In genomic region chr2:149160701-149161217, GRCh38 we compare ENCODE assay signal across 9 cellular contexts.
DNase-seq lines count a peak whose midpoint lies in the region; ATAC-seq and TF ChIP-seq lines count a peak whose summit lies in the region.
"Had no signal": no experiment of that assay in that cellular context is flagged by ENCODE, and none has a peak within 500 bp of the region (broad histone marks: within the 10 kb centered on the region; RNA-seq: fewer than 3 reads in every experiment).

No MANE protein-coding gene starts in this region.

- H3K4me1 ChIP-seq in OCI-LY7 (ENCODE audit: insufficient read depth, low read length, poor library complexity, severe bottlenecking) (peaks cover 47% of the 10 kb centered on the region), hepatocyte (ENCODE audit: insufficient read depth) (peaks cover 7% of the 10 kb centered on the region)

- H3K79me2 ChIP-seq in OCI-LY7 (ENCODE audit: insufficient read depth, low read depth, low read length) (no peaks in the 10 kb centered on the region), hepatocyte (no peaks in the 10 kb centered on the region)

- no peaks in the 10 kb centered on the region for H3K36me3 ChIP-seq in OCI-LY7 (ENCODE audit: insufficient read depth, low read length)
- H3K36me3 ChIP-seq in hepatocyte (replicated peaks; ENCODE audit: insufficient read depth, low read depth): no peaks in the 10 kb centered on the region

- ATAC-seq in HG02943 (IDR thresholded peaks at IDR 0.05; ENCODE audit: low read depth, unreplicated experiment): peak; percentile 88

- TF ChIP-seq CTCF in OCI-LY7 (conservative IDR thresholded peaks at IDR 0.05; ENCODE audit: low read length): no peak
- no peak for TF ChIP-seq CTCF in hepatocyte (IDR thresholded peaks at IDR 0.05; ENCODE audit: poor library complexity)

- H3K4me3 ChIP-seq in OCI-LY7 (ENCODE audit: low read depth, low read length, poor library complexity, severe bottlenecking) (peak overlapping the region; percentile 47), hepatocyte (no peak overlapping the region)

- peak overlapping the region; percentile 57; the same call in 1 of the 2 replicates for H2AFZ ChIP-seq in OCI-LY7 (ENCODE audit: low read length)
- no peak overlapping the region for H2AFZ ChIP-seq in hepatocyte

- CTCF ChIA-PET in OCI-LY7 (lab: Charles Lee; ENCODE audit: unreplicated experiment): no interaction called here

- BruUV-seq in OCI-LY7 (replicated peaks; lab: Mats Ljungman, UMichigan): no TSS peak

- H4K20me1 ChIP-seq in OCI-LY7 (ENCODE audit: insufficient read depth, low read length) (no peaks in the 10 kb centered on the region), hepatocyte (ENCODE audit: insufficient read depth, poor library complexity, severe bottlenecking) (no peaks in the 10 kb centered on the region)

- H3K4me2 ChIP-seq in OCI-LY7 (ENCODE audit: low read length) (peak overlapping the region; percentile 82), hepatocyte (peak overlapping the region; percentile 20)

- WGBS in hepatocyte (ENCODE audit: low lambda C conversion rate, missing lambda C conversion rate): 35% methylated on average over 8 of the region's 8 CpGs

- H3K9me2 ChIP-seq in OCI-LY7 (ENCODE audit: insufficient read depth, low read length): no peaks in the 10 kb centered on the region
- H3K9me2 ChIP-seq in hepatocyte (replicated peaks; ENCODE audit: insufficient read depth): no peaks in the 10 kb centered on the region

- H3K27me3 ChIP-seq in hepatocyte: no peaks in the 10 kb centered on the region

- H3K27ac ChIP-seq in OCI-LY7 (ENCODE audit: low read depth, low read length, poor library complexity, severe bottlenecking) (peak overlapping the region; percentile 61), hepatocyte (peak overlapping the region; percentile 29)
- H3K27ac ChIP-seq: 22Rv1 had no signal

- intact Hi-C loops in OCI-LY7 (cut with micrococcal nuclease; ENCODE audit: unreplicated experiment): loop anchor here (2.0 to 10.0 kb wide), 2 partner anchors 140 to 506 kb away; no protein-coding TSS in a partner anchor

- no peaks in the 10 kb centered on the region for H3K9me3 ChIP-seq in OCI-LY7 (ENCODE audit: low read length)
- H3K9me3 ChIP-seq in hepatocyte (ENCODE audit: low read depth): no peaks in the 10 kb centered on the region

- POLR2A ChIA-PET in OCI-LY7 (lab: Charles Lee): interaction anchor here (1.1 to 3.1 kb wide), 2 partner anchors 9 to 13 kb away, joined by 3 to 14 read pairs; no protein-coding TSS in a partner anchor

- DNase-seq in NCI-H1105 treated with DMSO at 0.1 percent for 48 hours (lab: John Stamatoyannopoulos, UW) (peak; percentile 40), NCI-H1105 (lab: John Stamatoyannopoulos, UW) (no peak), OCI-LY7 (ENCODE audit: low spot score) (peak; percentile 85), hepatocyte (ENCODE audit: low spot score) (peak; percentile 18), ureter (ENCODE audit: low spot score) (no peak), nucleus accumbens (lab: John Stamatoyannopoulos, UW) (no peak), RKO (ENCODE audit: low spot score) (no peak)

Comparison
In these comparisons a context has a peak if more than half of its experiments do, and no peak if none do; other contexts are left out.
1. DNase-seq: peak in NCI-H1105 treated with DMSO at 0.1 percent for 48 hours (single experiment), OCI-LY7 (single experiment) and hepatocyte (single experiment); none in NCI-H1105 (single experiment), ureter (single experiment), nucleus accumbens (0 of 56) and RKO (single experiment).